ENCODE assay signal across 26 cellular contexts in genomic region chr3:81435050-81435449, GRCh38.
"Had no signal": no experiment of that assay in that cellular context is flagged by ENCODE, and none has a peak within 500 bp of the region (broad histone marks: within the 10 kb centered on the region; RNA-seq: fewer than 3 reads in every experiment).

No MANE protein-coding gene starts in this region.

- ATAC-seq: activated CD4-positive, alpha-beta T cell treated with anti-CD3 and anti-CD28 coated beads for 36 hours; activated naive CD4-positive, alpha-beta T cell treated with anti-CD3 and anti-CD28 coated beads, Interleukin-2, amount 50 U/mL, for 72 hours; activated T-cell treated with anti-CD3 and anti-CD28 coated beads, Interleukin-2, amount 50 U/mL, for 72 hours; effector memory CD8-positive, alpha-beta T cell had no signal

- H3K4me1 Mint-ChIP-seq: activated CD4-positive, alpha-beta memory T cell treated with anti-CD3 and anti-CD28 coated beads, Interleukin-2, amount 10 ng/mL, durations not matched to agents 7 days and 5 days; activated CD4-positive, alpha-beta T cell treated with anti-CD3 and anti-CD28 coated beads for 36 hours; activated CD4-positive, alpha-beta T cell treated with anti-CD3 and anti-CD28 coated beads, Interleukin-2, amount 10 ng/mL, durations not matched to agents 7 days and 5 days; activated naive CD4-positive, alpha-beta T cell treated with anti-CD3 and anti-CD28 coated beads, Interleukin-2, amount 10 ng/mL, durations not matched to agents 7 days and 5 days; activated naive CD8-positive, alpha-beta T cell treated with anti-CD3 and anti-CD28 coated beads, Interleukin-2, amount 10 ng/mL, durations not matched to agents 7 days and 5 days; central memory CD8-positive, alpha-beta T cell had no signal

- H3K9me3 ChIP-seq: ascending aorta, esophagus squamous epithelium had no signal

- H3K27ac Mint-ChIP-seq: activated CD4-positive, alpha-beta memory T cell treated with anti-CD3 and anti-CD28 coated beads, Interleukin-2, amount 10 ng/mL, durations not matched to agents 7 days and 5 days; activated CD4-positive, alpha-beta T cell treated with anti-CD3 and anti-CD28 coated beads for 36 hours; activated CD4-positive, alpha-beta T cell treated with anti-CD3 and anti-CD28 coated beads, Interleukin-2, amount 10 ng/mL, durations not matched to agents 7 days and 5 days; activated naive CD4-positive, alpha-beta T cell treated with anti-CD3 and anti-CD28 coated beads, Interleukin-2, amount 10 ng/mL, durations not matched to agents 7 days and 5 days; activated naive CD4-positive, alpha-beta T cell treated with anti-CD3 and anti-CD28 coated beads, Interleukin-2, amount 50 U/mL, for 72 hours; activated naive CD8-positive, alpha-beta T cell treated with anti-CD3 and anti-CD28 coated beads, Interleukin-2, amount 10 ng/mL, durations not matched to agents 7 days and 5 days; activated T-cell treated with anti-CD3 and anti-CD28 coated beads, Interleukin-2, amount 50 U/mL, for 24 hours; activated T-cell treated with anti-CD3 and anti-CD28 coated beads, Interleukin-2, amount 50 U/mL, for 72 hours; effector memory CD8-positive, alpha-beta T cell had no signal

- H3K36me3 Mint-ChIP-seq: activated naive CD4-positive, alpha-beta T cell treated with anti-CD3 and anti-CD28 coated beads, Interleukin-2, amount 10 ng/mL, durations not matched to agents 7 days and 5 days; activated naive CD4-positive, alpha-beta T cell treated with anti-CD3 and anti-CD28 coated beads, Interleukin-2, amount 50 U/mL, for 72 hours; activated naive CD8-positive, alpha-beta T cell treated with anti-CD3 and anti-CD28 coated beads, Interleukin-2, amount 10 ng/mL, durations not matched to agents 7 days and 5 days had no signal

- H3K4me3 ChIP-seq: ascending aorta, esophagus squamous epithelium had no signal

- H3K4me1 ChIP-seq: ascending aorta, esophagus squamous epithelium had no signal

- H3K9me3 Mint-ChIP-seq: activated CD4-positive, alpha-beta memory T cell treated with anti-CD3 and anti-CD28 coated beads, Interleukin-2, amount 10 ng/mL, durations not matched to agents 7 days and 5 days; activated CD4-positive, alpha-beta T cell treated with anti-CD3 and anti-CD28 coated beads, Interleukin-2, amount 10 ng/mL, durations not matched to agents 7 days and 5 days; activated naive CD4-positive, alpha-beta T cell treated with anti-CD3 and anti-CD28 coated beads, Interleukin-2, amount 10 ng/mL, durations not matched to agents 7 days and 5 days; activated naive CD8-positive, alpha-beta T cell treated with anti-CD3 and anti-CD28 coated beads, Interleukin-2, amount 10 ng/mL, durations not matched to agents 7 days and 5 days; activated T-cell treated with anti-CD3 and anti-CD28 coated beads, Interleukin-2, amount 50 U/mL, for 24 hours had no signal

- H3K4me3 Mint-ChIP-seq: activated CD4-positive, alpha-beta memory T cell treated with anti-CD3 and anti-CD28 coated beads, Interleukin-2, amount 10 ng/mL, durations not matched to agents 7 days and 5 days; activated CD4-positive, alpha-beta T cell treated with anti-CD3 and anti-CD28 coated beads for 36 hours; activated CD4-positive, alpha-beta T cell treated with anti-CD3 and anti-CD28 coated beads, Interleukin-2, amount 10 ng/mL, durations not matched to agents 7 days and 5 days; activated naive CD4-positive, alpha-beta T cell treated with anti-CD3 and anti-CD28 coated beads, Interleukin-2, amount 10 ng/mL, durations not matched to agents 7 days and 5 days; activated naive CD8-positive, alpha-beta T cell treated with anti-CD3 and anti-CD28 coated beads, Interleukin-2, amount 10 ng/mL, durations not matched to agents 7 days and 5 days; activated T-cell treated with anti-CD3 and anti-CD28 coated beads, Interleukin-2, amount 50 U/mL, for 24 hours; activated T-cell treated with anti-CD3 and anti-CD28 coated beads, Interleukin-2, amount 50 U/mL, for 72 hours; central memory CD8-positive, alpha-beta T cell; effector memory CD8-positive, alpha-beta T cell had no signal

- DNase-seq: activated CD4-positive, alpha-beta memory T cell treated with anti-CD3 and anti-CD28 coated beads, Interleukin-2, amount 10 ng/mL, durations not matched to agents 7 days and 5 days; activated CD4-positive, alpha-beta T cell treated with anti-CD3 and anti-CD28 coated beads for 36 hours; activated CD4-positive, alpha-beta T cell treated with anti-CD3 and anti-CD28 coated beads, Interleukin-2, amount 10 ng/mL, durations not matched to agents 7 days and 5 days; activated CD4-positive, alpha-beta T cell treated with anti-CD3 and anti-CD28 coated beads, Interleukin-2, amount 50 U/mL, for 4 hours; activated CD4-positive, CD25-positive, alpha-beta regulatory T cell; activated CD4-positive, CD25-positive, alpha-beta regulatory T cell treated with anti-CD3 and anti-CD28 coated beads, Interleukin-2, amount 50 U/mL, for 72 hours; activated CD8-positive, alpha-beta memory T cell treated with anti-CD3 and anti-CD28 coated beads, Interleukin-2, amount 50 U/mL, for 48 hours; activated gamma-delta T cell; activated naive CD4-positive, alpha-beta T cell; activated naive CD4-positive, alpha-beta T cell treated with anti-CD3 and anti-CD28 coated beads, Interleukin-2, amount 10 ng/mL, durations not matched to agents 7 days and 5 days; activated naive CD8-positive, alpha-beta T cell treated with anti-CD3 and anti-CD28 coated beads, Interleukin-2, amount 10 ng/mL, durations not matched to agents 7 days and 5 days; activated T-cell treated with anti-CD3 and anti-CD28 coated beads for 4 hours; activated T-cell treated with anti-CD3 and anti-CD28 coated beads, Interleukin-2, amount 50 U/mL, for 24 hours; activated T-cell treated with anti-CD3 and anti-CD28 coated beads, Interleukin-2, amount 50 U/mL, for 72 hours; brain microvascular endothelial cell; cortex of kidney; dermis blood vessel endothelial cell; effector CD4-positive, alpha-beta T cell; effector memory CD8-positive, alpha-beta T cell; esophagus squamous epithelium; foreskin fibroblast; head of caudate nucleus; T-helper 2 cell had no signal

- H3K27me3 Mint-ChIP-seq: activated CD4-positive, alpha-beta memory T cell treated with anti-CD3 and anti-CD28 coated beads, Interleukin-2, amount 10 ng/mL, durations not matched to agents 7 days and 5 days; activated CD4-positive, alpha-beta T cell treated with anti-CD3 and anti-CD28 coated beads for 36 hours; activated CD4-positive, alpha-beta T cell treated with anti-CD3 and anti-CD28 coated beads, Interleukin-2, amount 10 ng/mL, durations not matched to agents 7 days and 5 days; activated naive CD4-positive, alpha-beta T cell treated with anti-CD3 and anti-CD28 coated beads, Interleukin-2, amount 10 ng/mL, durations not matched to agents 7 days and 5 days; activated naive CD8-positive, alpha-beta T cell treated with anti-CD3 and anti-CD28 coated beads, Interleukin-2, amount 10 ng/mL, durations not matched to agents 7 days and 5 days; activated T-cell treated with anti-CD3 and anti-CD28 coated beads, Interleukin-2, amount 50 U/mL, for 24 hours; central memory CD8-positive, alpha-beta T cell; effector memory CD8-positive, alpha-beta T cell had no signal

- H3K36me3 ChIP-seq: ascending aorta, brain microvascular endothelial cell, esophagus squamous epithelium had no signal
